Comparison of ENCODE assay signal across 14 cellular contexts in the genomic region with DNA sequence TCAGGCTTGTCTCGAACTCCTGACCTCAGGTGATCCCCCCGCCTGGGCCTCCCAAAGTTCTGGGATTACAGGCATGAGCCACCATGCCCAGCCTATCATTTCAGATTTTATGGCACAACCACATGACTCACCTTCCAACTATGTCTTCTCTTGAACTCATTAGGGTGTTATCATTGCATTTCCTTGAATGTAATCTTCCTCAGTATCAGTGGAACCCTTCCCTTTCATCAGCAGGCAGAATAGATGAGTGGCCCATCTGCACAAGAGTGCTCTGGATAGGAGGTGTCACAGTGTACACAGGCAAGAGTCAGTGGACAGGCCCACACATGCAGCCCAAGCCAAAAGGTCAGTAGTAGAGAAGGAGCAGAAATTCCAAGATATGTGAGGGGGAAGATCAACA. TPM values are rescaled to one million over a fixed set of nuclear protein-coding genes. Genes with fewer than 3 reads are reported as not detected.
DNase-seq lines count a peak whose midpoint lies in the region; ATAC-seq, FAIRE-seq and TF ChIP-seq lines count a peak whose summit lies in the region.
"Had no signal": no experiment of that assay in that cellular context is flagged by ENCODE, and none has a peak within 500 bp of the region (broad histone marks: within the 10 kb centered on the region; RNA-seq: fewer than 3 reads in every experiment).

No MANE protein-coding gene starts in this region.

- no peaks in the 10 kb centered on the region for H3K27me3 Mint-ChIP-seq in stimulated activated naive CD8-positive, alpha-beta T cell treated with anti-CD3 and anti-CD28 coated beads, Interleukin-15, amount 100 ng/mL, for 72 hours
- peaks cover 16% of the 10 kb centered on the region for H3K27me3 Mint-ChIP-seq in activated naive CD4-positive, alpha-beta T cell treated with anti-CD3 and anti-CD28 coated beads, Interleukin-2, amount 10 ng/mL, durations not matched to agents 7 days and 5 days

- FAIRE-seq in RCC 7860 (lab: Jason Lieb, UNC): peak; percentile 71

- H3K4me3 Mint-ChIP-seq in stimulated activated naive CD8-positive, alpha-beta T cell treated with anti-CD3 and anti-CD28 coated beads, Interleukin-15, amount 100 ng/mL, for 72 hours: no peak overlapping the region
- no peak overlapping the region for H3K4me3 Mint-ChIP-seq in activated naive CD4-positive, alpha-beta T cell treated with anti-CD3 and anti-CD28 coated beads, Interleukin-2, amount 10 ng/mL, durations not matched to agents 7 days and 5 days
- H3K4me3 Mint-ChIP-seq: natural killer cell had no signal

- no peak for ATAC-seq in HG02970 (IDR thresholded peaks at IDR 0.05; ENCODE audit: low FRiP score, unreplicated experiment)
- ATAC-seq in stimulated activated naive CD8-positive, alpha-beta T cell treated with anti-CD3 and anti-CD28 coated beads, Interleukin-15, amount 100 ng/mL, for 72 hours: no peak

- H3K27ac Mint-ChIP-seq in stimulated activated naive CD8-positive, alpha-beta T cell treated with anti-CD3 and anti-CD28 coated beads, Interleukin-15, amount 100 ng/mL, for 72 hours: no peak overlapping the region
- H3K27ac Mint-ChIP-seq in activated naive CD4-positive, alpha-beta T cell treated with anti-CD3 and anti-CD28 coated beads, Interleukin-2, amount 10 ng/mL, durations not matched to agents 7 days and 5 days: no peak overlapping the region
- H3K27ac Mint-ChIP-seq: natural killer cell had no signal

- CTCF ChIA-PET in activated naive CD4-positive, alpha-beta T cell treated with anti-CD3 and anti-CD28 coated beads, Interleukin-2, amount 10 ng/mL, durations not matched to agents 7 days and 5 days (lab: Charles Lee): interaction anchor here (2.8 kb wide), 1 partner anchor 12 kb away, joined by 6 read pairs; no protein-coding TSS in a partner anchor

- no peaks in the 10 kb centered on the region for H3K4me1 Mint-ChIP-seq in stimulated activated naive CD8-positive, alpha-beta T cell treated with anti-CD3 and anti-CD28 coated beads, Interleukin-15, amount 100 ng/mL, for 72 hours
- no peaks in the 10 kb centered on the region for H3K4me1 Mint-ChIP-seq in activated naive CD4-positive, alpha-beta T cell treated with anti-CD3 and anti-CD28 coated beads, Interleukin-2, amount 10 ng/mL, durations not matched to agents 7 days and 5 days
- H3K4me1 Mint-ChIP-seq: natural killer cell had no signal

- H3K36me3 Mint-ChIP-seq in activated naive CD4-positive, alpha-beta T cell treated with anti-CD3 and anti-CD28 coated beads, Interleukin-2, amount 10 ng/mL, durations not matched to agents 7 days and 5 days: no peaks in the 10 kb centered on the region
- H3K36me3 Mint-ChIP-seq: natural killer cell had no signal

- TF ChIP-seq POLR2A in erythroblast (IDR thresholded peaks at IDR 0.05; ENCODE audit: low read length): no peak

- DNase-seq in GM04503 (ENCODE audit: low read depth) (peak; percentile 41), RCC 7860 (ENCODE audit: low spot score) (peak; percentile 87), erythroblast (lab: John Stamatoyannopoulos, UW) (peak; percentile 12 to 21), renal cortical epithelial cell (ENCODE audit: low read depth) (peak; percentile 46)
- no peak for DNase-seq in activated CD8-positive, alpha-beta memory T cell treated with anti-CD3 and anti-CD28 coated beads for 24 hours
- no peak for DNase-seq in stimulated activated naive CD8-positive, alpha-beta T cell treated with anti-CD3 and anti-CD28 coated beads, Interleukin-15, amount 100 ng/mL, for 72 hours
- DNase-seq in activated naive CD4-positive, alpha-beta T cell treated with anti-CD3 and anti-CD28 coated beads, Interleukin-2, amount 10 ng/mL, durations not matched to agents 7 days and 5 days: no peak
- DNase-seq: activated CD4-positive, alpha-beta T cell treated with anti-CD3 and anti-CD28 coated beads for 4 hours; DMS 273 treated with DMSO at 0.1 percent for 48 hours; KBM-7; natural killer cell; NCI-H2081; sigmoid colon had no signal

- peaks cover 0 to 7% of the 10 kb centered on the region in 2 donors for H3K9me3 Mint-ChIP-seq in stimulated activated naive CD8-positive, alpha-beta T cell treated with anti-CD3 and anti-CD28 coated beads, Interleukin-15, amount 100 ng/mL, for 72 hours
- H3K9me3 Mint-ChIP-seq in activated naive CD4-positive, alpha-beta T cell treated with anti-CD3 and anti-CD28 coated beads, Interleukin-2, amount 10 ng/mL, durations not matched to agents 7 days and 5 days: no peaks in the 10 kb centered on the region
- H3K9me3 Mint-ChIP-seq: natural killer cell had no signal

RNA-seq across cellular contexts. Expression of a gene that starts 29.1 kb away (rescaled TPM):
- 2.1 and 3.8 TPM in 2 replicates for total RNA-seq in renal cortical epithelial cell

Comparison
In these comparisons a context has a peak if more than half of its experiments do, and no peak if none do; other contexts are left out.
1. DNase-seq: peak in GM04503 (single experiment), RCC 7860 (single experiment), erythroblast (2 of 2) and renal cortical epithelial cell (single experiment); none in activated CD8-positive, alpha-beta memory T cell treated with anti-CD3 and anti-CD28 coated beads for 24 hours (single experiment), stimulated activated naive CD8-positive, alpha-beta T cell treated with anti-CD3 and anti-CD28 coated beads, Interleukin-15, amount 100 ng/mL, for 72 hours (0 of 2) and activated naive CD4-positive, alpha-beta T cell treated with anti-CD3 and anti-CD28 coated beads, Interleukin-2, amount 10 ng/mL, durations not matched to agents 7 days and 5 days (single experiment).